Comparison of ENCODE assay signal across 8 cellular contexts in the genomic region with DNA sequence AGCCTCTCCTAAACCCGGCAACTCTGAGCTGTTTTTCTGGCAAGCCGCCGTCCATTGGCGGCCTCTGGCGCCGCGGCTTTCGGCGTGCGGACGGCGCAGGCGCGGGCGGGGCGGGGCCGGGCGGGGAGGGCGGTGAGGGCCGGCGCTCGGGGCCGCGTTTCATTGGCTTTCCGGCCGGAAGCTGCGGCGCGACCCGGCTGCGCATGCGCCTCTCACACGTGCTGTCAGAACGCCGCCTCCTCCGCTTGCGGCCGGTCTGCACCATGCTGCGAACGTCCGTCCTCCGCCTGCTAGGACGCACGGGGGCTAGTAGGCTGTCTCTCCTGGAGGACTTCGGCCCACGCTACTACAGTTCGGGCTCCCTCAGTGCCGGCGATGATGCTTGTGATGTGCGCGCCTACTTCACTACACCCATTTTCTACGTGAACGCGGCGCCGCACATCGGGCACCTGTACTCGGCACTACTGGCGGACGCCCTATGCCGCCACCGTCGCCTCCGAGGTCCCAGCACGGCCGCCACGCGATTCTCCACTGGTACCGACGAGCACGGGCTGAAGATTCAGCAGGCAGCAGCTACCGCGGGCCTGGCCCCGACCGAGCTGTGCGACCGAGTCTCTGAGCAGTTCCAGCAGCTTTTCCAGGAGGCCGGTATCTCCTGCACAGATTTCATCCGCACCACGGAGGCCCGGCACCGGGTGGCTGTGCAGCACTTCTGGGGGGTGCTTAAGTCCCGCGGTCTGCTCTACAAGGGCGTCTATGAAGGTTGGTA. TPM values are rescaled to one million over a fixed set of nuclear protein-coding genes. Genes with fewer than 3 reads are reported as not detected.
DNase-seq lines count a peak whose midpoint lies in the region; ATAC-seq and TF ChIP-seq lines count a peak whose summit lies in the region.

Gene MARS2, plus strand, starts transcription at position 227 of the 769 bp plus-strand sequence. Its CDS starts 37 bp downstream, at position 264.

- H3K36me3 Mint-ChIP-seq in activated naive CD4-positive, alpha-beta T cell treated with anti-CD3 and anti-CD28 coated beads, Interleukin-2, amount 50 U/mL, for 72 hours, result peaks cover 33 to 46% of the 10 kb centered on the region in 2 donors

- H3K4me3 ChIP-seq in osteoblast (ENCODE audit: insufficient read depth, low read length), result peak within 1 kb of the TSS; percentile 92
- peak within 1 kb of the TSS; percentile 84 for H3K4me3 ChIP-seq in thymus (ENCODE audit: low read length)

- peaks cover 32% of the 10 kb centered on the region for H3K4me1 ChIP-seq in osteoblast (ENCODE audit: insufficient read depth, low read length)
- H3K4me1 ChIP-seq in thymus (ENCODE audit: control insufficient read depth, insufficient read depth, low read length), result peaks cover 9% of the 10 kb centered on the region

- H3K27me3 ChIP-seq in osteoblast (ENCODE audit: insufficient read depth, low read length) (no peaks in the 10 kb centered on the region), thymus (ENCODE audit: control insufficient read depth, insufficient read depth) (no peaks in the 10 kb centered on the region)

- peak; percentile 84 for ATAC-seq in HG02610 (IDR thresholded peaks at IDR 0.05; ENCODE audit: unreplicated experiment)
- peak; percentile 86 to 90 for ATAC-seq in activated naive CD4-positive, alpha-beta T cell treated with anti-CD3 and anti-CD28 coated beads, Interleukin-2, amount 50 U/mL, for 72 hours

- peaks cover 0 to 8% of the 10 kb centered on the region in 2 donors for H3K9me3 Mint-ChIP-seq in activated naive CD4-positive, alpha-beta T cell treated with anti-CD3 and anti-CD28 coated beads, Interleukin-2, amount 50 U/mL, for 72 hours

- peak within 1 kb of the TSS; percentile 91 to 94 for H3K27ac Mint-ChIP-seq in activated naive CD4-positive, alpha-beta T cell treated with anti-CD3 and anti-CD28 coated beads, Interleukin-2, amount 50 U/mL, for 72 hours

- H3K9me3 ChIP-seq in osteoblast (ENCODE audit: low read depth, low read length) (no peaks in the 10 kb centered on the region), thymus (ENCODE audit: control insufficient read depth) (peaks cover 1% of the 10 kb centered on the region)

- H4K20me1 ChIP-seq in osteoblast (ENCODE audit: insufficient read depth, low read length), result peaks cover 23% of the 10 kb centered on the region

- under 1% methylated on average over 85 of the region's 85 CpGs for WGBS in thymus

- peak within 1 kb of the TSS; percentile 98 for H3K4me2 ChIP-seq in osteoblast (ENCODE audit: insufficient read depth, low read length)

- DNase-seq in GM10266 (ENCODE audit: extremely low spot score), result peak; percentile 94
- peak; percentile 83 for DNase-seq in NCI-H1092 (lab: John Stamatoyannopoulos, UW)
- DNase-seq in SKM-1 (lab: John Stamatoyannopoulos, UW; ENCODE audit: unreplicated experiment), result peak; percentile 74
- DNase-seq in activated naive CD4-positive, alpha-beta T cell treated with anti-CD3 and anti-CD28 coated beads, Interleukin-2, amount 50 U/mL, for 72 hours (ENCODE audit: low spot score in 2 of 2), result peak; percentile 89 to 95
- peak; percentile 97 for DNase-seq in glomerular visceral epithelial cell (ENCODE audit: extremely low spot score)
- peak; percentile 98 for DNase-seq in osteoblast (ENCODE audit: insufficient read length, low spot score, missing footprints)

- H3K27ac ChIP-seq in osteoblast (ENCODE audit: low read depth, low read length) (peak within 1 kb of the TSS; percentile 42), thymus (ENCODE audit: low read depth) (peak within 1 kb of the TSS; percentile 92)

- H3K36me3 ChIP-seq in osteoblast (ENCODE audit: insufficient read depth, low read length) (peaks cover 4% of the 10 kb centered on the region), thymus (ENCODE audit: control insufficient read depth, insufficient read depth) (no peaks in the 10 kb centered on the region)

- no peak for TF ChIP-seq CTCF in GM10266 (IDR thresholded peaks at IDR 0.05; ENCODE audit: control insufficient read depth, insufficient read depth, low read depth, missing control alignments)
- TF ChIP-seq CTCF in osteoblast (IDR thresholded peaks at IDR 0.05; ENCODE audit: extremely low read depth, low read depth, low read length), result no peak

- H2AFZ ChIP-seq in osteoblast (ENCODE audit: low read length), result peak within 1 kb of the TSS; percentile 98

- peaks cover 36% of the 10 kb centered on the region for H3K79me2 ChIP-seq in osteoblast (ENCODE audit: insufficient read depth, low read length)

RNA-seq across cellular contexts. Expression of gene MARS2, which starts in this region (rescaled TPM):
- total RNA-seq in activated naive CD4-positive, alpha-beta T cell treated with anti-CD3 and anti-CD28 coated beads, Interleukin-2, amount 50 U/mL, for 72 hours, result 10 to 100 TPM; 10.0 to 11.6 TPM
- total RNA-seq in osteoblast, result 3.2 and 3.3 TPM in 2 replicates
- polyA plus RNA-seq in thymus, result 3.3 TPM

Comparison
In these comparisons a context has a peak if more than half of its experiments do, and no peak if none do; other contexts are left out.
1. Peak in every context shown above with its lines: DNase-seq, ATAC-seq, H3K4me3 ChIP-seq and H3K27ac ChIP-seq.